ENCODE assay signal across 8 cellular contexts in the genomic region with DNA sequence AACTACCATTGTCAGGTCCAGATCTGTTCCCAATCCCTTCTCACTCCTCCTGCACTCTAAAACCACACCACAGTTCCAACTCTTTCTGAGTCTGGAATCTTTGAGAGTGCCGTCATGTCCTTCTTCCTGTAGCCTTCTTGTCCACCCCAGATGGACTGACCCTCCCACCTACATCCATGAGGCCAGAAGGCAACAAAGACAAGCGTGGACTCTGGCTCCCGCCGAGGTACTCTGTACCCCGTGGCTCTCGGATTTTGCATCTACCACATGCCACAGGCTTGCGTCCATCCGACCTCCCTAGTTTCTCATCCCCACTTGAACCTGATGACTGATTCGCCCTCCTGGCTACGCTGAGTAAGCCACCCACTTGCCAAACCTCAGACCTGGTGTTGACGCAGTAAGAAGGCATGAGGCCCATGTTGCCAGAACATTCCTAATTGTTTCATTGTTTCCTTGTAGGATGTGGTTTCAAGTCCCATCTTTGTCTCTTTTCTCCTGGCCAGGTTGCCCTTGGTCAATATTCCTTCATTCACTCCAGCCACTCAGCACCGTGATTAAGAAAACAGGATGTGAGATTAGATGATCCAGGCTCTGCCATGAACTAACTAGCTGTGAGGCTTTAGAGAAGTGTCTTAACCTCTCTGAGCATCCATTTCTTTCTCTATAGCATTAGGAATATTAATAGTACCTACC. TPM values are rescaled to one million over a fixed set of nuclear protein-coding genes. Genes with fewer than 3 reads are reported as not detected.
A peak's percentile ranks its signal among the peaks of the same experiment; 100 is the strongest.
DNase-seq lines count a peak whose midpoint lies in the region; ATAC-seq, FAIRE-seq and TF ChIP-seq lines count a peak whose summit lies in the region.

No MANE protein-coding gene starts in this region.

- 0 out of 2 replicates have a peak, but pooled peaks have one; percentile 1 for TF ChIP-seq POLR2A in GM12892 (IDR thresholded peaks at IDR 0.05; ENCODE audit: low read depth, low read length)

- no peak overlapping the region for H3K4me3 ChIP-seq in fibroblast of villous mesenchyme (ENCODE audit: low read depth, low read length)
- H3K4me3 ChIP-seq in skeletal muscle satellite cell (ENCODE audit: low read length), result peak overlapping the region; percentile 57

- DNase-seq in GM12892 (ENCODE audit: insufficient read length) (no peak), SW480 (ENCODE audit: low spot score) (peak; percentile 96), fibroblast of villous mesenchyme (ENCODE audit: low read depth) (peak; percentile 98), NCI-H2227 (lab: John Stamatoyannopoulos, UW; ENCODE audit: unreplicated experiment) (no peak)
- DNase-seq in stimulated activated CD4-positive, alpha-beta T cell treated with anti-CD3 and anti-CD28 coated beads, Interleukin-12 subunit alpha, Interleukin-12 subunit beta, amount 100 ng/mL, for 4 hours, result no peak
- DNase-seq in stimulated activated naive CD4-positive, alpha-beta T cell treated with Interleukin-2 at 50 U/mL for 16 hours (lab: John Stamatoyannopoulos, UW), result no peak

- no peak for TF ChIP-seq CTCF in fibroblast of villous mesenchyme (IDR thresholded peaks at IDR 0.05; ENCODE audit: insufficient read depth, low read depth, low read length)

- H3K9ac ChIP-seq in skeletal muscle satellite cell (ENCODE audit: low read depth, low read length), result peak overlapping the region; percentile 91

- no peak for FAIRE-seq in GM12892 (lab: Jason Lieb, UNC)

- peak overlapping the region; percentile 74 for H3K4me2 ChIP-seq in skeletal muscle satellite cell (ENCODE audit: low read length)

- H3K36me3 ChIP-seq in skeletal muscle satellite cell (ENCODE audit: insufficient read depth, low read length), result peaks cover 5% of the 10 kb centered on the region

- peaks cover 52% of the 10 kb centered on the region for H3K4me1 ChIP-seq in skeletal muscle satellite cell (ENCODE audit: control insufficient read depth, insufficient read depth, low read length)

- H3K9me3 ChIP-seq in skeletal muscle satellite cell (replicated peaks; ENCODE audit: low read length), result no peaks in the 10 kb centered on the region

- no peaks in the 10 kb centered on the region for H3K27me3 ChIP-seq in skeletal muscle satellite cell (ENCODE audit: control insufficient read depth, insufficient read depth, low read length)

- ATAC-seq in HG02623 (IDR thresholded peaks at IDR 0.05; ENCODE audit: unreplicated experiment), result no peak

RNA-seq across cellular contexts. Expression of a gene that starts 1.1 kb away (rescaled TPM):
- 101 TPM for polyA plus RNA-seq in GM12892 (2012; ENCODE audit: missing spikeins)
- total RNA-seq in fibroblast of villous mesenchyme, result 210 and 326 TPM in 2 replicates
- total RNA-seq in skeletal muscle satellite cell (2012; rRNA removed), result 73.2 and 78.1 TPM in 2 replicates

Comparison
In these comparisons a context has a peak if more than half of its experiments do, and no peak if none do; other contexts are left out.
1. DNase-seq: peak in SW480 (single experiment) and fibroblast of villous mesenchyme (single experiment); none in GM12892 (single experiment), NCI-H2227 (single experiment), stimulated activated CD4-positive, alpha-beta T cell treated with anti-CD3 and anti-CD28 coated beads, Interleukin-12 subunit alpha, Interleukin-12 subunit beta, amount 100 ng/mL, for 4 hours (single experiment) and stimulated activated naive CD4-positive, alpha-beta T cell treated with Interleukin-2 at 50 U/mL for 16 hours (single experiment).